Comparison of ENCODE assay signal across 21 cellular contexts in genomic region chr14:50070840-50071548, GRCh38. TPM values are rescaled to one million over a fixed set of nuclear protein-coding genes. Genes with fewer than 3 reads are reported as not detected.
DNase-seq lines count a peak whose midpoint lies in the region; ATAC-seq and TF ChIP-seq lines count a peak whose summit lies in the region.
"Had no signal": no experiment of that assay in that cellular context is flagged by ENCODE, and none has a peak within 500 bp of the region (broad histone marks: within the 10 kb centered on the region; RNA-seq: fewer than 3 reads in every experiment).

No MANE protein-coding gene starts in this region.

- H3K9me3 ChIP-seq in upper lobe of right lung = no peaks in the 10 kb centered on the region
- H3K9me3 ChIP-seq: pancreas had no signal

- peaks cover 58% of the 10 kb centered on the region for H3K4me1 Mint-ChIP-seq in activated CD8-positive, alpha-beta T cell treated with anti-CD3 and anti-CD28 coated beads for 36 hours (ENCODE audit: low read depth)
- peaks cover 42 to 44% of the 10 kb centered on the region in 2 donors for H3K4me1 Mint-ChIP-seq in natural killer cell treated with Interleukin-12 subunit alpha and Interleukin-12 subunit beta and Interleukin-15 and Interleukin-18, amount 100 ng/mL, for 72 hours (ENCODE audit: low read depth in 2 of 2)

- peak; percentile 7 for DNase-seq in activated CD4-positive, CD25-positive, alpha-beta regulatory T cell treated with anti-CD3 and anti-CD28 coated beads, Interleukin-2, amount 50 U/mL, for 72 hours
- DNase-seq in activated CD8-positive, alpha-beta T cell treated with anti-CD3 and anti-CD28 coated beads for 36 hours = no peak
- no peak for DNase-seq in natural killer cell treated with Interleukin-12 subunit alpha and Interleukin-12 subunit beta and Interleukin-15 and Interleukin-18, amount 100 ng/mL, for 72 hours (ENCODE audit: low spot score)
- DNase-seq in upper lobe of right lung = no peak
- DNase-seq in AG08396 (ENCODE audit: low spot score) = no peak
- DNase-seq: activated gamma-delta T cell; aorta; CD4-positive, CD25-positive, alpha-beta regulatory T cell; DMS79 treated with DMSO at 0.1 percent for 48 hours; foreskin keratinocyte; HCEC 1CT; left cardiac atrium; NCI-H2081 treated with DMSO at 0.1 percent for 48 hours; NCI-H69; pancreas; stimulated activated CD4-positive, alpha-beta T cell treated with anti-CD3 and anti-CD28 coated beads, Interleukin-4, amount 100 ng/mL, for 4 hours; trophoblast cell had no signal

- no peaks in the 10 kb centered on the region for H3K27me3 Mint-ChIP-seq in activated CD8-positive, alpha-beta T cell treated with anti-CD3 and anti-CD28 coated beads for 36 hours
- no peaks in the 10 kb centered on the region for H3K27me3 Mint-ChIP-seq in natural killer cell treated with Interleukin-12 subunit alpha and Interleukin-12 subunit beta and Interleukin-15 and Interleukin-18, amount 100 ng/mL, for 72 hours
- H3K27me3 Mint-ChIP-seq: CD4-positive, CD25-positive, alpha-beta regulatory T cell had no signal

- H3K4me3 Mint-ChIP-seq in activated CD8-positive, alpha-beta T cell treated with anti-CD3 and anti-CD28 coated beads for 36 hours = no peak overlapping the region
- H3K4me3 Mint-ChIP-seq in natural killer cell treated with Interleukin-12 subunit alpha and Interleukin-12 subunit beta and Interleukin-15 and Interleukin-18, amount 100 ng/mL, for 72 hours = no peak overlapping the region
- H3K4me3 Mint-ChIP-seq: CD4-positive, CD25-positive, alpha-beta regulatory T cell had no signal

- no peak overlapping the region for H3K27ac ChIP-seq in upper lobe of right lung
- H3K27ac ChIP-seq: foreskin keratinocyte, pancreas had no signal

- no peaks in the 10 kb centered on the region for H3K4me1 ChIP-seq in upper lobe of right lung
- H3K4me1 ChIP-seq: pancreas had no signal

- H3K27ac Mint-ChIP-seq in activated CD8-positive, alpha-beta T cell treated with anti-CD3 and anti-CD28 coated beads for 36 hours = no peak overlapping the region
- H3K27ac Mint-ChIP-seq in natural killer cell treated with Interleukin-12 subunit alpha and Interleukin-12 subunit beta and Interleukin-15 and Interleukin-18, amount 100 ng/mL, for 72 hours = peak overlapping the region; percentile 24 to 92

- no peak overlapping the region for H3K4me3 ChIP-seq in upper lobe of right lung
- H3K4me3 ChIP-seq: pancreas had no signal

- no peaks in the 10 kb centered on the region for H3K27me3 ChIP-seq in upper lobe of right lung
- H3K27me3 ChIP-seq: foreskin keratinocyte, pancreas had no signal

- POLR2A ChIA-PET in activated CD8-positive, alpha-beta T cell treated with anti-CD3 and anti-CD28 coated beads for 36 hours (lab: Charles Lee) = interaction anchor here (0.9 to 6.6 kb wide), 5 partner anchors 9 to 303 kb away, joined by 3 to 39 read pairs (median 8); partner anchors contain the start of gene KLHDC2

- H3K36me3 ChIP-seq in upper lobe of right lung = no peaks in the 10 kb centered on the region
- H3K36me3 ChIP-seq: pancreas had no signal

- peaks cover 20% of the 10 kb centered on the region for H3K36me3 Mint-ChIP-seq in activated CD8-positive, alpha-beta T cell treated with anti-CD3 and anti-CD28 coated beads for 36 hours (ENCODE audit: low read depth)
- H3K36me3 Mint-ChIP-seq in natural killer cell treated with Interleukin-12 subunit alpha and Interleukin-12 subunit beta and Interleukin-15 and Interleukin-18, amount 100 ng/mL, for 72 hours = peaks cover 11% of the 10 kb centered on the region

- no peaks in the 10 kb centered on the region for H3K9me3 Mint-ChIP-seq in activated CD8-positive, alpha-beta T cell treated with anti-CD3 and anti-CD28 coated beads for 36 hours
- no peaks in the 10 kb centered on the region for H3K9me3 Mint-ChIP-seq in natural killer cell treated with Interleukin-12 subunit alpha and Interleukin-12 subunit beta and Interleukin-15 and Interleukin-18, amount 100 ng/mL, for 72 hours
- H3K9me3 Mint-ChIP-seq: CD4-positive, CD25-positive, alpha-beta regulatory T cell had no signal

- CTCF ChIA-PET in activated CD8-positive, alpha-beta T cell treated with anti-CD3 and anti-CD28 coated beads for 36 hours (lab: Charles Lee) = interaction anchor here (0.9 to 1.5 kb wide), 2 partner anchors 11 to 20 kb away, joined by 3 to 6 read pairs; no protein-coding TSS in a partner anchor

- ATAC-seq in activated CD4-positive, CD25-positive, alpha-beta regulatory T cell treated with anti-CD3 and anti-CD28 coated beads, Interleukin-2, amount 50 U/mL, for 24 hours = no peak
- ATAC-seq in HG02610 (IDR thresholded peaks at IDR 0.05; ENCODE audit: unreplicated experiment) (peak; percentile 81), HG02763 (IDR thresholded peaks at IDR 0.05; ENCODE audit: unreplicated experiment) (no peak), upper lobe of right lung (no peak)
- ATAC-seq in activated CD8-positive, alpha-beta T cell treated with anti-CD3 and anti-CD28 coated beads for 36 hours = peak; percentile 26
- no peak for ATAC-seq in natural killer cell treated with Interleukin-12 subunit alpha and Interleukin-12 subunit beta and Interleukin-15 and Interleukin-18, amount 100 ng/mL, for 72 hours
- ATAC-seq: foreskin keratinocyte, HepG2, left cardiac atrium, pancreas had no signal

- intact Hi-C loops in activated CD8-positive, alpha-beta T cell treated with anti-CD3 and anti-CD28 coated beads for 36 hours (cut with micrococcal nuclease) = no loop called here
- intact Hi-C loops in upper lobe of right lung (cut with DNase I) = no loop called here

- no peak for TF ChIP-seq CTCF in activated CD8-positive, alpha-beta T cell treated with anti-CD3 and anti-CD28 coated beads for 36 hours (IDR thresholded peaks at IDR 0.05)
- no peak for TF ChIP-seq CTCF in upper lobe of right lung (IDR thresholded peaks at IDR 0.05)

RNA-seq across cellular contexts. Expression of gene VCPKMT, which starts 45.4 kb away (rescaled TPM):
- 10 to 100 TPM; 11.4 to 11.6 TPM for total RNA-seq in activated CD8-positive, alpha-beta T cell treated with anti-CD3 and anti-CD28 coated beads for 36 hours
- 10 to 100 TPM; 14.0 to 24.6 TPM for total RNA-seq in natural killer cell treated with Interleukin-12 subunit alpha and Interleukin-12 subunit beta and Interleukin-15 and Interleukin-18, amount 100 ng/mL, for 72 hours
- 6.2 TPM for total RNA-seq in upper lobe of right lung

Comparison
In these comparisons a context has a peak if more than half of its experiments do, and no peak if none do; other contexts are left out.
1. ATAC-seq: peak in HG02610 (single experiment) and activated CD8-positive, alpha-beta T cell treated with anti-CD3 and anti-CD28 coated beads for 36 hours (single experiment); none in activated CD4-positive, CD25-positive, alpha-beta regulatory T cell treated with anti-CD3 and anti-CD28 coated beads, Interleukin-2, amount 50 U/mL, for 24 hours (0 of 2), natural killer cell treated with Interleukin-12 subunit alpha and Interleukin-12 subunit beta and Interleukin-15 and Interleukin-18, amount 100 ng/mL, for 72 hours (0 of 2), HG02763 (single experiment) and upper lobe of right lung (single experiment).